Comparison of ENCODE assay signal across 8 cellular contexts in the genomic region with DNA sequence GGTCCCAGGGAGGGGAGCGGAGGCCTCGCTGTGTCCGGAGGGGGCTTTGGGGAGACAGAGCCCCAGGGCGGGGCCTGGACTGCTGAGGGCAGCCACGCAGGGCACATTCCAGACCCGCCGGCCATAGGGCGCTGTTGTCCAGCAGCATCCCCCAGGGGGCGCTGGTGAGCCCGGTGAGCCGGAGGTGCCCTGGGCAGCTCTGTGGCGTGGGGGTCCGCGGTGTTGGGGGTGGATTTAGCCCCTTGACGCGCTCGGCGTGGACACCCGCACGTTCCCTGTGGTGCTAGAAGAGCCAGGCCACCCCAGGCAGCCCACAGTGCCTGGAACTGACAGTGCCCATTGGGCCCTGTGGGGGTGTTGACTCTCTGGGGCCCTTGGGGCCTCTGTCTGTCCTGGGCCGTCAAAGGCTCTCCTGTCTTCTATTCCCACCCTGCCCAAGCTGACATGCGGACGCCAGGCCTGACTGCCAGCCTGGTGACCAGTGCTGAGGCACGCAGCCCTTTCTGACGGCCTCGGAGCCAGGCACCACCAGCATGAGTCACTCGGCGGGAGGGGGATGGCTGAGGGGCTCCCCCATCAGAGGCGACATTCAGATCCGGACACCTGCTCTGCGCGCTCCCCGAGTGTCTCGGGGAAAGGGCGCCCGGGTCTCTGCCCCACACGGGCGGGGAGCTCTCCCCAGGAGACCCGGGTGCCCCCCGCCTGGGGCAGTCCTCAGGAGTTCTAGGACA. TPM values are rescaled to one million over a fixed set of nuclear protein-coding genes. Genes with fewer than 3 reads are reported as not detected.
A peak's percentile ranks its signal among the peaks of the same experiment; 100 is the strongest.
DNase-seq lines count a peak whose midpoint lies in the region; ATAC-seq and TF ChIP-seq lines count a peak whose summit lies in the region.

No MANE protein-coding gene starts in this region.

- peaks cover 35 to 60% (median 39%) of the 10 kb centered on the region in 3 donors for H3K4me1 ChIP-seq in esophagus squamous epithelium
- peaks cover 11% of the 10 kb centered on the region for H3K4me1 ChIP-seq in osteoblast (ENCODE audit: insufficient read depth, low read length)

- intact Hi-C loops in activated CD8-positive, alpha-beta T cell treated with anti-CD3 and anti-CD28 coated beads for 36 hours (cut with micrococcal nuclease) = no loop called here
- intact Hi-C loops in esophagus squamous epithelium (cut with DNase I) = no loop called here

- peaks cover 8% of the 10 kb centered on the region for H3K36me3 Mint-ChIP-seq in activated CD8-positive, alpha-beta T cell treated with anti-CD3 and anti-CD28 coated beads for 36 hours (ENCODE audit: low read depth)

- no peaks in the 10 kb centered on the region for H3K79me2 ChIP-seq in osteoblast (ENCODE audit: insufficient read depth, low read length)

- H3K4me1 Mint-ChIP-seq in activated CD8-positive, alpha-beta T cell treated with anti-CD3 and anti-CD28 coated beads for 36 hours (ENCODE audit: low read depth) = peaks cover 12% of the 10 kb centered on the region

- H3K27ac ChIP-seq in esophagus squamous epithelium (peak overlapping the region; percentile 5 to 48 (median 27)), osteoblast (ENCODE audit: low read depth, low read length) (no peak overlapping the region)

- no peak overlapping the region for H3K4me2 ChIP-seq in osteoblast (ENCODE audit: insufficient read depth, low read length)

- peak; percentile 81 for DNase-seq in activated effector memory CD4-positive, alpha-beta T cell treated with anti-CD3 and anti-CD28 coated beads, Interleukin-2, amount 50 U/mL, for 16 hours
- DNase-seq in activated effector memory CD4-positive, alpha-beta T cell treated with Interleukin-2 at 50 U/mL for 16 hours = no peak
- DNase-seq in activated CD8-positive, alpha-beta T cell treated with anti-CD3 and anti-CD28 coated beads for 36 hours = peak; percentile 32
- no peak for DNase-seq in esophagus squamous epithelium (lab: John Stamatoyannopoulos, UW)
- peak; percentile 94 for DNase-seq in osteoblast (ENCODE audit: insufficient read length, low spot score, missing footprints)
- DNase-seq in NK-92 (lab: John Stamatoyannopoulos, UW; ENCODE audit: unreplicated experiment) = no peak

- no peak overlapping the region for H3K27ac Mint-ChIP-seq in activated CD8-positive, alpha-beta T cell treated with anti-CD3 and anti-CD28 coated beads for 36 hours

- TF ChIP-seq POLR2A in esophagus squamous epithelium (IDR thresholded peaks at IDR 0.05) = no peak

- H2AFZ ChIP-seq in osteoblast (ENCODE audit: low read length) = no peak overlapping the region

- H3K27me3 Mint-ChIP-seq in activated CD8-positive, alpha-beta T cell treated with anti-CD3 and anti-CD28 coated beads for 36 hours = peaks cover 3% of the 10 kb centered on the region

- H3K27me3 ChIP-seq in esophagus squamous epithelium (no peaks in the 10 kb centered on the region), osteoblast (ENCODE audit: insufficient read depth, low read length) (peaks cover 26% of the 10 kb centered on the region)

- POLR2A ChIA-PET in activated CD8-positive, alpha-beta T cell treated with anti-CD3 and anti-CD28 coated beads for 36 hours (lab: Charles Lee) = interaction anchor here (1.0 kb wide), 1 partner anchor 57 kb away, joined by 3 read pairs; a partner anchor contains a TSS

- no peak for ATAC-seq in activated CD8-positive, alpha-beta T cell treated with anti-CD3 and anti-CD28 coated beads for 36 hours
- ATAC-seq in HG02759 (IDR thresholded peaks at IDR 0.05; ENCODE audit: unreplicated experiment) = no peak
- no peak for ATAC-seq in GM21367 (IDR thresholded peaks at IDR 0.05; ENCODE audit: unreplicated experiment)

- CTCF ChIA-PET in activated CD8-positive, alpha-beta T cell treated with anti-CD3 and anti-CD28 coated beads for 36 hours (lab: Charles Lee) = interaction anchor here (1.1 to 1.3 kb wide), 2 partner anchors 13 to 97 kb away, joined by 3 read pairs; no protein-coding TSS in a partner anchor

- H4K20me1 ChIP-seq in osteoblast (ENCODE audit: insufficient read depth, low read length) = no peaks in the 10 kb centered on the region

- no peak overlapping the region for H3K4me3 ChIP-seq in esophagus squamous epithelium
- no peak overlapping the region for H3K4me3 ChIP-seq in osteoblast (ENCODE audit: insufficient read depth, low read length)

- peak; percentile 89 for TF ChIP-seq CTCF in activated CD8-positive, alpha-beta T cell treated with anti-CD3 and anti-CD28 coated beads for 36 hours (IDR thresholded peaks at IDR 0.05)
- peak; percentile 33 to 69 (median 62) for TF ChIP-seq CTCF in esophagus squamous epithelium (IDR thresholded peaks at IDR 0.05)
- peak; percentile 53 for TF ChIP-seq CTCF in osteoblast (IDR thresholded peaks at IDR 0.05; ENCODE audit: extremely low read depth, low read depth, low read length)

- H3K9me3 Mint-ChIP-seq in activated CD8-positive, alpha-beta T cell treated with anti-CD3 and anti-CD28 coated beads for 36 hours = no peaks in the 10 kb centered on the region

- H3K36me3 ChIP-seq in esophagus squamous epithelium = peaks cover 0 to 29% (median 0%) of the 10 kb centered on the region in 3 donors
- no peaks in the 10 kb centered on the region for H3K36me3 ChIP-seq in osteoblast (ENCODE audit: insufficient read depth, low read length)

- no peak overlapping the region for H3K4me3 Mint-ChIP-seq in activated CD8-positive, alpha-beta T cell treated with anti-CD3 and anti-CD28 coated beads for 36 hours

- WGBS in esophagus squamous epithelium, 2 donors = no CpG with 5 or more reads among the region's 40 CpGs

- no peaks in the 10 kb centered on the region for H3K9me3 ChIP-seq in esophagus squamous epithelium
- H3K9me3 ChIP-seq in osteoblast (ENCODE audit: low read depth, low read length) = no peaks in the 10 kb centered on the region

RNA-seq across cellular contexts. Expression of a gene that starts 23.9 kb away (rescaled TPM):
- under 1 TPM; 0.18 to 0.20 TPM for total RNA-seq in activated CD8-positive, alpha-beta T cell treated with anti-CD3 and anti-CD28 coated beads for 36 hours
- total RNA-seq in esophagus squamous epithelium (1 to 10 TPM; 1.7 to 5.8 (median 5.5) TPM), osteoblast (not detected in 2 replicates)

RNA-seq across cellular contexts. Expression of a gene that starts 57.1 kb away (rescaled TPM):
- total RNA-seq in activated CD8-positive, alpha-beta T cell treated with anti-CD3 and anti-CD28 coated beads for 36 hours = 10 to 100 TPM; 27.0 to 28.9 TPM
- total RNA-seq in esophagus squamous epithelium (1 to 10 TPM; 2.7 to 8.6 (median 4.0) TPM), osteoblast (2.7 and 3.3 TPM in 2 replicates)

Comparison
In these comparisons a context has a peak if more than half of its experiments do, and no peak if none do; other contexts are left out.
1. DNase-seq: peak in activated effector memory CD4-positive, alpha-beta T cell treated with anti-CD3 and anti-CD28 coated beads, Interleukin-2, amount 50 U/mL, for 16 hours (single experiment), activated CD8-positive, alpha-beta T cell treated with anti-CD3 and anti-CD28 coated beads for 36 hours (single experiment) and osteoblast (single experiment); none in activated effector memory CD4-positive, alpha-beta T cell treated with Interleukin-2 at 50 U/mL for 16 hours (single experiment), esophagus squamous epithelium (single experiment) and NK-92 (single experiment).
2. Peak in every context shown above with its lines, with median percentiles within 50 percentile points of each other: CTCF ChIP-seq.